In genomic region chr5:172550096-172550765, GRCh38 we compare ENCODE assay signal across 1 cellular context.
TF ChIP-seq lines count a peak whose summit lies in the region.

No MANE protein-coding gene starts in this region.

TF ChIP-seq in IMR-90, 13 proteins besides CTCF, POLR2A, EP300 and RAD21 (continued from another document):
- TF ChIP-seq, protein P1, sequence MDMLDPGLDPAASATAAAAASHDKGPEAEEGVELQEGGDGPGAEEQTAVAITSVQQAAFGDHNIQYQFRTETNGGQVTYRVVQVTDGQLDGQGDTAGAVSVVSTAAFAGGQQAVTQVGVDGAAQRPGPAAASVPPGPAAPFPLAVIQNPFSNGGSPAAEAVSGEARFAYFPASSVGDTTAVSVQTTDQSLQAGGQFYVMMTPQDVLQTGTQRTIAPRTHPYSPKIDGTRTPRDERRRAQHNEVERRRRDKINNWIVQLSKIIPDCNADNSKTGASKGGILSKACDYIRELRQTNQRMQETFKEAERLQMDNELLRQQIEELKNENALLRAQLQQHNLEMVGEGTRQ (IDR thresholded peaks at IDR 0.05; ENCODE audit: low read depth, low read length), result no peak
- TF ChIP-seq RCOR1 (IDR thresholded peaks at IDR 0.05; ENCODE audit: insufficient replicate concordance, low read length) (no peak), MXI1 (IDR thresholded peaks at IDR 0.05; ENCODE audit: borderline replicate concordance, low read depth, low read length) (no peak), CEBPB (IDR thresholded peaks at IDR 0.05; ENCODE audit: low read depth, low read length) (no peak), MAZ (IDR thresholded peaks at IDR 0.05; ENCODE audit: borderline replicate concordance, low read depth, low read length) (no peak)
